In the genomic region with DNA sequence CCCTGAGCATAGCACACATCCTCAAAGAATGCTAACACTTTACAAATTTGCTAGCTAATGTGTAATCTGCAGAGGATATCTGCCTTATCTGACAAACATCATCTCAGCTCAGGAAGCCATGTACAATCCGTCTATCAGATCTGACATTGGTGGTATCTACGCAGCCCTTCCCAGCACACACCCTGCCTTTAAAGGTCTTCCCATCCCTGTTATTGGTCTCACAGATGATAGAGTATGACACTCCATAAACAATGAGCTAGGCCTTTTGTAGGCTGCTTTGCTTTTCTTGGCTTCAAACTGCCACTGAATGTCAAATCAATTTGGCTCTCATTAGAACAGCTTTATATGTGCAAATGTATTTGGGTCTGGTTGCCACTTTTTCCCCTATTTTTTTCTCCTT, we compare ENCODE assay signal across 1 cellular context.
TF ChIP-seq lines count a peak whose summit lies in the region.

No MANE protein-coding gene starts in this region.

TF ChIP-seq in IMR-90, 13 proteins besides CTCF, POLR2A, EP300 and RAD21:
- TF ChIP-seq, protein P1, sequence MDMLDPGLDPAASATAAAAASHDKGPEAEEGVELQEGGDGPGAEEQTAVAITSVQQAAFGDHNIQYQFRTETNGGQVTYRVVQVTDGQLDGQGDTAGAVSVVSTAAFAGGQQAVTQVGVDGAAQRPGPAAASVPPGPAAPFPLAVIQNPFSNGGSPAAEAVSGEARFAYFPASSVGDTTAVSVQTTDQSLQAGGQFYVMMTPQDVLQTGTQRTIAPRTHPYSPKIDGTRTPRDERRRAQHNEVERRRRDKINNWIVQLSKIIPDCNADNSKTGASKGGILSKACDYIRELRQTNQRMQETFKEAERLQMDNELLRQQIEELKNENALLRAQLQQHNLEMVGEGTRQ (IDR thresholded peaks at IDR 0.05; ENCODE audit: low read depth, low read length) = no peak
- no peak for TF ChIP-seq SMC3 (IDR thresholded peaks at IDR 0.05; ENCODE audit: low read depth, low read length)
- TF ChIP-seq CHD1 (IDR thresholded peaks at IDR 0.05; ENCODE audit: low read depth, low read length) = no peak
- TF ChIP-seq BHLHE40 (IDR thresholded peaks at IDR 0.05; ENCODE audit: low read depth, low read length) = no peak
- no peak for TF ChIP-seq NFE2L2 (IDR thresholded peaks at IDR 0.05; ENCODE audit: low read depth, low read length)
- no peak for TF ChIP-seq MAZ (IDR thresholded peaks at IDR 0.05; ENCODE audit: borderline replicate concordance, low read depth, low read length)
- TF ChIP-seq ELK1 (IDR thresholded peaks at IDR 0.05; ENCODE audit: borderline replicate concordance, low read depth, low read length) = no peak
